ENCODE assay signal across 17 cellular contexts in genomic region chr3:55307622-55308021, GRCh38.
DNase-seq lines count a peak whose midpoint lies in the region; TF ChIP-seq lines count a peak whose summit lies in the region.
"Had no signal": no experiment of that assay in that cellular context is flagged by ENCODE, and none has a peak within 500 bp of the region (broad histone marks: within the 10 kb centered on the region; RNA-seq: fewer than 3 reads in every experiment).

No MANE protein-coding gene starts in this region.

- H3K9me3 ChIP-seq in adipocyte (ENCODE audit: control insufficient read depth, low read length) (peaks cover 4% of the 10 kb centered on the region), suprapubic skin (peaks cover 6% of the 10 kb centered on the region), esophagus muscularis mucosa (no peaks in the 10 kb centered on the region)
- H3K9me3 ChIP-seq: BLaER1 had no signal

- H3K36me3 ChIP-seq in adipocyte (ENCODE audit: control insufficient read depth, insufficient read depth, low read length, severe bottlenecking) (no peaks in the 10 kb centered on the region), suprapubic skin (no peaks in the 10 kb centered on the region), brain microvascular endothelial cell (replicated peaks) (no peaks in the 10 kb centered on the region), esophagus muscularis mucosa (no peaks in the 10 kb centered on the region)
- H3K36me3 ChIP-seq: BLaER1 had no signal

- peak; percentile 74 for DNase-seq in adipocyte (ENCODE audit: low read depth)
- peak; percentile 95 for DNase-seq in fibroblast of mammary gland (ENCODE audit: low read depth)
- DNase-seq in foreskin fibroblast: peak; percentile 58 to 69
- no peak for DNase-seq in suprapubic skin (ENCODE audit: low spot score in 2 of 2)
- no peak for DNase-seq in brain microvascular endothelial cell
- no peak for DNase-seq in Ammon's horn (ENCODE audit: low spot score)
- DNase-seq in esophagus muscularis mucosa (ENCODE audit: extremely low spot score): no peak
- DNase-seq: ACHN; AML-193; CD4-positive, alpha-beta memory T cell; DMS153; DMS79; GDM1; GOT3; H7; HFFc6 had no signal

- no peak overlapping the region for H3K4me3 ChIP-seq in adipocyte (ENCODE audit: low read length)
- H3K4me3 ChIP-seq in fibroblast of mammary gland (ENCODE audit: control insufficient read depth, low read depth, low read length): no peak overlapping the region
- no peak overlapping the region for H3K4me3 ChIP-seq in foreskin fibroblast (ENCODE audit: low read depth in 1 of 2, low read length in 2 of 2)
- H3K4me3 ChIP-seq in suprapubic skin: no peak overlapping the region
- no peak overlapping the region for H3K4me3 ChIP-seq in brain microvascular endothelial cell (ENCODE audit: low read depth, low read length)
- no peak overlapping the region for H3K4me3 ChIP-seq in esophagus muscularis mucosa
- H3K4me3 ChIP-seq: BLaER1 had no signal

- peaks cover 28% of the 10 kb centered on the region for H3K4me1 ChIP-seq in adipocyte (ENCODE audit: control insufficient read depth, insufficient read depth, low read length)
- H3K4me1 ChIP-seq in suprapubic skin: no peaks in the 10 kb centered on the region
- H3K4me1 ChIP-seq in esophagus muscularis mucosa: peaks cover 0 to 20% (median 14%) of the 10 kb centered on the region in 4 donors
- H3K4me1 ChIP-seq: BLaER1 had no signal

- 79% methylated on average over 2 of the region's 2 CpGs for WGBS in suprapubic skin
- 88% methylated on average over 2 of the region's 2 CpGs for WGBS in esophagus muscularis mucosa

- TF ChIP-seq POLR2A in suprapubic skin (IDR thresholded peaks at IDR 0.05): no peak
- no peak for TF ChIP-seq POLR2A in esophagus muscularis mucosa (IDR thresholded peaks at IDR 0.05; ENCODE audit: low read depth)

- intact Hi-C loops in esophagus muscularis mucosa (cut with DNase I): no loop called here

- no peak for TF ChIP-seq EP300 in suprapubic skin (IDR thresholded peaks at IDR 0.05)
- TF ChIP-seq EP300 in esophagus muscularis mucosa (IDR thresholded peaks at IDR 0.05): no peak

- TF ChIP-seq CTCF in fibroblast of mammary gland (conservative IDR thresholded peaks at IDR 0.05; ENCODE audit: control insufficient read depth, insufficient read depth, low read depth, low read length) (no peak), foreskin fibroblast (IDR thresholded peaks at IDR 0.05; ENCODE audit: low read depth, low read length) (no peak), suprapubic skin (IDR thresholded peaks at IDR 0.05) (no peak), brain microvascular endothelial cell (IDR thresholded peaks at IDR 0.05; ENCODE audit: low read depth, low read length, missing control alignments) (no peak), esophagus muscularis mucosa (IDR thresholded peaks at IDR 0.05) (no peak)

- no peak overlapping the region for H3K9ac ChIP-seq in adipocyte (ENCODE audit: low read length)
- H3K9ac ChIP-seq: BLaER1 had no signal

- in situ Hi-C loops in brain microvascular endothelial cell (cut with HindIII; ENCODE audit: low pct_ligation_motif_present, low sequenced_read_pairs): no loop called here

- peak overlapping the region; percentile 40 for H3K27ac ChIP-seq in suprapubic skin
- no peak overlapping the region for H3K27ac ChIP-seq in brain microvascular endothelial cell
- H3K27ac ChIP-seq in esophagus muscularis mucosa (replicated peaks in 1 of 4): no peak overlapping the region
- H3K27ac ChIP-seq: BLaER1 had no signal

- H3K27me3 ChIP-seq in adipocyte (replicated peaks; ENCODE audit: control insufficient read depth, insufficient read depth, low read length) (no peaks in the 10 kb centered on the region), suprapubic skin (no peaks in the 10 kb centered on the region), brain microvascular endothelial cell (replicated peaks) (no peaks in the 10 kb centered on the region), esophagus muscularis mucosa (no peaks in the 10 kb centered on the region)
- H3K27me3 ChIP-seq: BLaER1 had no signal

Comparison
In these comparisons a context has a peak if more than half of its experiments do, and no peak if none do; other contexts are left out.
1. DNase-seq: peak in adipocyte (single experiment), fibroblast of mammary gland (single experiment) and foreskin fibroblast (2 of 2); none in suprapubic skin (0 of 2), brain microvascular endothelial cell (single experiment), Ammon's horn (single experiment) and esophagus muscularis mucosa (single experiment).